In genomic region chr17:1055751-1056645, GRCh38 we compare ENCODE assay signal across 8 cellular contexts. TPM values are rescaled to one million over a fixed set of nuclear protein-coding genes. Genes with fewer than 3 reads are reported as not detected.
DNase-seq lines count a peak whose midpoint lies in the region; ATAC-seq and TF ChIP-seq lines count a peak whose summit lies in the region.

No MANE protein-coding gene starts in this region.

- no peak overlapping the region for H3K27ac ChIP-seq in PC-3 (ENCODE audit: low read length)
- H3K27ac ChIP-seq in psoas muscle: peak overlapping the region; percentile 41

- CTCF ChIA-PET in PC-3 (lab: Charles Lee): interaction anchor here (0.6 to 1.0 kb wide), 2 partner anchors 92 to 621 kb away, joined by 4 to 5 read pairs; no protein-coding TSS in a partner anchor

- POLR2A ChIA-PET in PC-3 (lab: Charles Lee; ENCODE audit: unreplicated experiment): no interaction called here

- H3K4me1 ChIP-seq in PC-3 (ENCODE audit: insufficient read depth, low read length): peaks cover 7% of the 10 kb centered on the region; the same call in 1 of the 2 replicates
- peaks cover 5% of the 10 kb centered on the region for H3K4me1 ChIP-seq in psoas muscle

- BruUV-seq in PC-3 (replicated peaks; lab: Mats Ljungman, UMichigan): no TSS peak

- ATAC-seq in PC-3 (0 out of 2 replicates have a peak, but pooled peaks have one; percentile 25), Right ventricle myocardium superior (ENCODE audit: poor library complexity) (peak; percentile 83), psoas muscle (peak; percentile 67 to 88 (median 80)), HG02852 (IDR thresholded peaks at IDR 0.05; ENCODE audit: unreplicated experiment) (no peak), GM18873 (IDR thresholded peaks at IDR 0.05; ENCODE audit: low FRiP score, unreplicated experiment) (no peak)
- peak; percentile 42 to 74 for ATAC-seq in activated naive CD4-positive, alpha-beta T cell treated with anti-CD3 and anti-CD28 coated beads, Interleukin-2, amount 50 U/mL, for 72 hours

- no peaks in the 10 kb centered on the region for H4K20me1 ChIP-seq in PC-3 (ENCODE audit: low read length)

- H3K36me3 ChIP-seq in PC-3 (ENCODE audit: low read depth, low read length): no peaks in the 10 kb centered on the region
- peaks cover 0 to 38% of the 10 kb centered on the region in 2 donors for H3K36me3 ChIP-seq in psoas muscle (ENCODE audit: insufficient read depth in 1 of 2, low read depth in 1 of 2)

- no peaks in the 10 kb centered on the region for H3K9me3 Mint-ChIP-seq in activated naive CD4-positive, alpha-beta T cell treated with anti-CD3 and anti-CD28 coated beads, Interleukin-2, amount 50 U/mL, for 72 hours

- no peaks in the 10 kb centered on the region for H3F3A ChIP-seq in PC-3 (ENCODE audit: low read length, unreplicated experiment)

- H3K79me2 ChIP-seq in PC-3 (ENCODE audit: low read length): no peaks in the 10 kb centered on the region

- WGBS in psoas muscle, 3 donors: 22 to 41% (median 23%) methylated on average over 21 to 22 of the region's 22 CpGs

- H3K27me3 ChIP-seq in PC-3 (ENCODE audit: low read length): no peaks in the 10 kb centered on the region
- no peaks in the 10 kb centered on the region for H3K27me3 ChIP-seq in psoas muscle (ENCODE audit: insufficient read depth in 3 of 3, low read length in 2 of 3)

- H3K9me2 ChIP-seq in PC-3 (replicated peaks; ENCODE audit: low read length): no peaks in the 10 kb centered on the region

- H3K4me2 ChIP-seq in PC-3 (ENCODE audit: low read length): no peak overlapping the region

- H3K36me3 Mint-ChIP-seq in activated naive CD4-positive, alpha-beta T cell treated with anti-CD3 and anti-CD28 coated beads, Interleukin-2, amount 50 U/mL, for 72 hours: peaks cover 0 to 9% of the 10 kb centered on the region in 2 donors

- H3K27ac Mint-ChIP-seq in activated naive CD4-positive, alpha-beta T cell treated with anti-CD3 and anti-CD28 coated beads, Interleukin-2, amount 50 U/mL, for 72 hours: no peak overlapping the region

- no peak overlapping the region for H3K9ac ChIP-seq in PC-3 (ENCODE audit: low read length)

- intact Hi-C loops in PC-3 (cut with micrococcal nuclease) (no loop called here), Right ventricle myocardium superior (cut with DNase I) (loop anchor here (10.0 kb wide), 1 partner anchor 261 kb away; no protein-coding TSS in a partner anchor), psoas muscle (cut with DNase I) (loop anchor here (2.0 to 10.0 kb wide), 3 partner anchors 51 to 259 kb away; no protein-coding TSS in a partner anchor)

- TF ChIP-seq CTCF in PC-3 (conservative IDR thresholded peaks at IDR 0.05; ENCODE audit: low read depth, low read length) (peak; percentile 63), psoas muscle (IDR thresholded peaks at IDR 0.05) (peak; percentile 82)

- DNase-seq in NCI-H2227 (lab: John Stamatoyannopoulos, UW; ENCODE audit: unreplicated experiment) (peak; percentile 52), NCI-H2227 treated with DMSO at 0.1 percent for 48 hours (lab: John Stamatoyannopoulos, UW) (no peak), PC-3 (peak; percentile 37), Right ventricle myocardium superior (peak; percentile 72), psoas muscle (peak; percentile 65 to 83)
- DNase-seq in activated naive CD4-positive, alpha-beta T cell treated with anti-CD3 and anti-CD28 coated beads, Interleukin-2, amount 50 U/mL, for 72 hours (ENCODE audit: low spot score in 2 of 2): peak in 1 of 2 donors; percentile 54

- no peak overlapping the region for H2AFZ ChIP-seq in PC-3 (ENCODE audit: low read length)

- H3K4me3 ChIP-seq in PC-3 (ENCODE audit: low read length): no peak overlapping the region
- H3K4me3 ChIP-seq in psoas muscle: no peak overlapping the region

- H3K9me3 ChIP-seq in PC-3 (ENCODE audit: low read length): no peaks in the 10 kb centered on the region
- H3K9me3 ChIP-seq in psoas muscle: no peaks in the 10 kb centered on the region

RNA-seq across cellular contexts. Expression of gene TIMM22, which starts 59.1 kb away (rescaled TPM):
- total RNA-seq in PC-3 (2014; rRNA removed): 17.2 and 17.7 TPM in 2 replicates
- total RNA-seq in activated naive CD4-positive, alpha-beta T cell treated with anti-CD3 and anti-CD28 coated beads, Interleukin-2, amount 50 U/mL, for 72 hours: 10 to 100 TPM in 1 of 2 donors, 1 to 10 TPM in 1; 2.4 to 10.0 TPM
- 17.1 TPM for total RNA-seq in Right ventricle myocardium superior
- 10 to 100 TPM in 3 of 4 donors, 1 to 10 TPM in 1; 8.0 to 18.0 (median 12.4) TPM for total RNA-seq in psoas muscle
- polyA plus RNA-seq in psoas muscle: 10 to 100 TPM; 14.9 to 27.2 (median 21.6) TPM

Comparison
In these comparisons a context has a peak if more than half of its experiments do, and no peak if none do; other contexts are left out.
1. ATAC-seq: peak in PC-3 (single experiment), activated naive CD4-positive, alpha-beta T cell treated with anti-CD3 and anti-CD28 coated beads, Interleukin-2, amount 50 U/mL, for 72 hours (2 of 2), Right ventricle myocardium superior (single experiment) and psoas muscle (4 of 4); none in HG02852 (single experiment) and GM18873 (single experiment).